Comparison of ENCODE assay signal across 25 cellular contexts in the genomic region with DNA sequence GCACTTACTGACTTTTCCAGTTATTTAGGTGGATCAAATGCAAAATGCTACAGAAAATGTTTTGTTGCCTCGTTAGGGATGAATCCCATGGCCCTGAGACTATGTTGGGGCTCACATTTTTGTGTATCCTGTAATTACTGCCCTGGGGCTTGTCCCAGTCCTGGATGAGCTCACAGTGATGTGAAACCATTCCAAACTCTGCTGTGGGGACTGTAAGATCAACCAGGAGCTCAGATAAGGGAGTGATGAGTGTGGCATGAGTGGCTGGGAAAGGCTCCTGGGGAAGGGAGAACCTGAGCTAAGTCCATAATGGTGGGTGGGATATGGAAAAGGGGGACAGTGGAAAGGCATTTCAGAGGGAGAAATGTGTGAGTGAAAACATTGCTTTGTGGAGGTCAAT. TPM values are rescaled to one million over a fixed set of nuclear protein-coding genes. Genes with fewer than 3 reads are reported as not detected.
"Had no signal": no experiment of that assay in that cellular context is flagged by ENCODE, and none has a peak within 500 bp of the region (broad histone marks: within the 10 kb centered on the region; RNA-seq: fewer than 3 reads in every experiment).

No MANE protein-coding gene starts in this region.

- FAIRE-seq: HTR-8/SVneo, K562, RCC 7860 had no signal

- H3K4me3 Mint-ChIP-seq: IgD-negative memory B cell had no signal

- H3K27me3 Mint-ChIP-seq: IgD-negative memory B cell had no signal

- H3K4me3 ChIP-seq: K562, SJSA1, SK-N-MC had no signal

- H3K27ac Mint-ChIP-seq: IgD-negative memory B cell had no signal

- H3K4me1 ChIP-seq: SJSA1 had no signal

- H3K9me3 ChIP-seq: SJSA1 had no signal

- H3K36me3 ChIP-seq: SJSA1 had no signal

- DNase-seq: Kasumi-1, MM.1S, NCI-H1092 treated with DMSO at 0.1 percent for 48 hours, NCI-H1436, NCI-H187, NCI-H2029, NCI-H2081 treated with DMSO at 0.1 percent for 48 hours, NCI-H2171, NCI-H226, NCI-H446, NCI-H510A, NCI-H524 treated with DMSO at 0.1 percent for 48 hours, NCI-H69, NCI-H774, RPMI8226, SIG-M5 had no signal

- H3K27ac ChIP-seq: HL-60, KMS-11, SJSA1, SK-N-MC had no signal

- ATAC-seq: K562 had no signal

RNA-seq across cellular contexts. Expression of a gene that starts 54.0 kb away (rescaled TPM):
- total RNA-seq: K562, M059J, SJSA1 had no signal
- polyA plus RNA-seq: IgD-negative memory B cell, K562 had no signal
